ENCODE assay signal across 17 cellular contexts in the genomic region with DNA sequence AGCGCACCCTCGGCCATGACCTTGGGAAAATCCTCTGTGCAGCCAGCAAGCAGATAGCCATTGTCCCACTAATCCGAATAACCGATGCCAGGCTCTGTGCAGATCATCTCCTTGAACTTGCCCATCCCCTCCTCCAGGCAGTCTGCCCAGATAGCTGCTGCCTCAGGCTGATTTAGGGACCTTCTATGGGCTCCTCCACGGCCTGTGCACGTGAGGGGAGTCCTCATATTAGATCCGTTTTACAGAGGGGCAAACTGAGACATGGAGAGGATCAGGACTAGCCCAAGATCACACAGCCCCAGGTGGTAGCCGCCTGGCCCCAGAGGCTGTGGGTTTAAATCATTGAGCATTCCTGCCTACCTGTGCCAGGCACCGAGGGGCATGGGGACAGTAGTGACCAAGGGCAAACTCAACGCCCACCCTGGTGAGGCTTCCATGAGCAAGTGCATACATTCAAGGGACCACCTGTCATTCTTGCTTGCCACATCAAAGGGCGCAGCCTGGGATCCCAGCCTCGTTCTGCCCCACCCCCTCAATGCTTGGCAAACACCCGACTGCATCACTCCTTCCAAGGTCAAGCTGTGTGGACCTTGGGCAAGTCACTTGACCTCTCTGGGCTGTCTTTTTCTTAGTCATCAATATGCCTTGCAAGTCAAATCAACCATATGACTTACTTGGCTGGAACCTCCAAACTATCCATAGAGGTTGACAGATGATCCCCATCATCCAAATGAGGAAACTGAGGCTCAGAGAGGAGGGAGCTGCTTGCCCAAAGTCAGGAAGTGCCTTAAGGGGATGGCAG.
DNase-seq lines count a peak whose midpoint lies in the region; TF ChIP-seq lines count a peak whose summit lies in the region.
"Had no signal": no experiment of that assay in that cellular context is flagged by ENCODE, and none has a peak within 500 bp of the region (broad histone marks: within the 10 kb centered on the region; RNA-seq: fewer than 3 reads in every experiment).

No MANE protein-coding gene starts in this region.

- no peak overlapping the region for H2AFZ ChIP-seq in Loucy (ENCODE audit: low read length)

- H3K9me3 Mint-ChIP-seq in endodermal cell (peaks cover 11% of the 10 kb centered on the region), mesothelial cell of epicardium (peaks cover 7% of the 10 kb centered on the region)

- H3K4me3 Mint-ChIP-seq in endodermal cell (no peak overlapping the region), mesothelial cell of epicardium (no peak overlapping the region)
- H3K4me3 Mint-ChIP-seq: activated CD4-positive, alpha-beta T cell treated with anti-CD3 and anti-CD28 coated beads for 36 hours; activated T-helper 1 cell treated with anti-CD3 and anti-CD28 coated beads, Interleukin-12 subunit alpha, Interleukin-12 subunit beta, Interleukin-2, Interleukin-4 antibody, amounts not matched to agents 30 ng/mL and 10 ng/mL and 1 ng/mL, durations not matched to agents 14 hours and 24 hours and 36 hours; central memory CD8-positive, alpha-beta T cell; memory B cell had no signal

- no peak for TF ChIP-seq CTCF in Loucy (conservative IDR thresholded peaks at IDR 0.05; ENCODE audit: low read length)
- no peak for TF ChIP-seq CTCF in endodermal cell (conservative IDR thresholded peaks at IDR 0.05)
- TF ChIP-seq CTCF in mesothelial cell of epicardium (IDR thresholded peaks at IDR 0.05; ENCODE audit: unreplicated experiment): no peak

- no peaks in the 10 kb centered on the region for H3K79me2 ChIP-seq in Loucy (ENCODE audit: insufficient read depth, low read length)

- H3F3A ChIP-seq in Loucy (ENCODE audit: low read depth): no peaks in the 10 kb centered on the region; the same call in 1 of the 2 replicates

- H3K4me2 ChIP-seq in BLaER1 (peak overlapping the region; percentile 82), Loucy (ENCODE audit: low read depth, low read length, poor library complexity, severe bottlenecking) (peak overlapping the region; percentile 86)
- H3K4me2 ChIP-seq: SK-N-SH had no signal

- no peaks in the 10 kb centered on the region for H4K20me1 ChIP-seq in BLaER1
- H4K20me1 ChIP-seq in Loucy (ENCODE audit: insufficient read depth, low read length, poor library complexity, severe bottlenecking): no peaks in the 10 kb centered on the region

- H3K27ac ChIP-seq in BLaER1: peak overlapping the region; percentile 94
- H3K27ac ChIP-seq in endodermal cell (ENCODE audit: low read depth, low read length): peak overlapping the region; percentile 97
- H3K27ac ChIP-seq: HL-60, uterus had no signal

- H3K36me3 ChIP-seq in BLaER1 (no peaks in the 10 kb centered on the region), Loucy (ENCODE audit: insufficient read depth, low read length) (no peaks in the 10 kb centered on the region), endodermal cell (ENCODE audit: control insufficient read depth, insufficient read depth, low read length) (no peaks in the 10 kb centered on the region)
- H3K36me3 ChIP-seq: uterus had no signal

- H3K27me3 ChIP-seq in BLaER1: no peaks in the 10 kb centered on the region
- H3K27me3 ChIP-seq in Loucy (ENCODE audit: insufficient read depth, low read length, poor library complexity, severe bottlenecking): no peaks in the 10 kb centered on the region
- no peaks in the 10 kb centered on the region for H3K27me3 ChIP-seq in endodermal cell (ENCODE audit: control insufficient read depth, insufficient read depth, low read length, poor library complexity, severe bottlenecking)
- H3K27me3 ChIP-seq: uterus had no signal

- H3K4me1 ChIP-seq in BLaER1 (peaks cover 72% of the 10 kb centered on the region), Loucy (ENCODE audit: insufficient read depth, low read length, poor library complexity, severe bottlenecking) (peaks cover 42% of the 10 kb centered on the region), endodermal cell (ENCODE audit: control insufficient read depth, insufficient read depth, low read length) (peaks cover 13% of the 10 kb centered on the region)

- H3K9me2 ChIP-seq in Loucy (replicated peaks; ENCODE audit: low read depth, low read length): no peaks in the 10 kb centered on the region
- H3K9me2 ChIP-seq: SK-N-SH had no signal

- H3K27me3 Mint-ChIP-seq in endodermal cell (ENCODE audit: insufficient read depth) (no peaks in the 10 kb centered on the region), mesothelial cell of epicardium (ENCODE audit: low read depth) (no peaks in the 10 kb centered on the region)

- H3K9ac ChIP-seq in BLaER1 (peak overlapping the region; percentile 75; the same call in 1 of the 2 replicates), Loucy (ENCODE audit: low read depth, low read length, poor library complexity, severe bottlenecking) (peak overlapping the region; percentile 81), endodermal cell (ENCODE audit: extremely low read depth, low read length, poor library complexity, severe bottlenecking) (peak overlapping the region; percentile 91)
- H3K9ac ChIP-seq: SK-N-SH had no signal

- H3K27ac Mint-ChIP-seq in endodermal cell (peak overlapping the region; percentile 85), mesothelial cell of epicardium (peak overlapping the region; percentile 67)
- H3K27ac Mint-ChIP-seq: activated CD4-positive, alpha-beta T cell treated with anti-CD3 and anti-CD28 coated beads for 36 hours; activated T-helper 1 cell treated with anti-CD3 and anti-CD28 coated beads, Interleukin-12 subunit alpha, Interleukin-12 subunit beta, Interleukin-2, Interleukin-4 antibody, amounts not matched to agents 30 ng/mL and 10 ng/mL and 1 ng/mL, durations not matched to agents 14 hours and 24 hours and 36 hours; memory B cell had no signal

- H3K4me3 ChIP-seq in BLaER1 (no peak overlapping the region), Loucy (ENCODE audit: low read length, poor library complexity, severe bottlenecking) (peak overlapping the region; percentile 68), endodermal cell (ENCODE audit: low read length) (no peak overlapping the region)
- H3K4me3 ChIP-seq: uterus had no signal

- DNase-seq in endodermal cell (peak; percentile 65), mesothelial cell of epicardium (ENCODE audit: low spot score in 2 of 2, unreplicated experiment in 2 of 2) (no peak), NCI-H345 (lab: John Stamatoyannopoulos, UW) (no peak), SW 1271 (lab: John Stamatoyannopoulos, UW) (no peak), DMS153 treated with DMSO at 0.1 percent for 48 hours (lab: John Stamatoyannopoulos, UW; ENCODE audit: unreplicated experiment) (no peak)
- no peak for DNase-seq in stimulated activated CD4-positive, alpha-beta T cell treated with anti-CD3 and anti-CD28 coated beads, Interleukin-15, amount 100 ng/mL, for 24 hours
- DNase-seq: activated CD4-positive, alpha-beta T cell treated with anti-CD3 and anti-CD28 coated beads for 36 hours; NCI-H1105; NCI-H748 treated with DMSO at 0.1 percent for 48 hours; SK-N-SH had no signal

- H3K4me1 Mint-ChIP-seq in endodermal cell (peaks cover 26% of the 10 kb centered on the region), mesothelial cell of epicardium (peaks cover 53% of the 10 kb centered on the region)
- H3K4me1 Mint-ChIP-seq: activated CD4-positive, alpha-beta T cell treated with anti-CD3 and anti-CD28 coated beads for 36 hours; central memory CD8-positive, alpha-beta T cell had no signal

- peaks cover 5% of the 10 kb centered on the region; the same call in 1 of the 2 replicates for H3K9me3 ChIP-seq in BLaER1
- no peaks in the 10 kb centered on the region for H3K9me3 ChIP-seq in Loucy (ENCODE audit: insufficient read depth, low read depth, low read length)
- H3K9me3 ChIP-seq in endodermal cell (ENCODE audit: control insufficient read depth, low read length): peaks cover 5% of the 10 kb centered on the region
- H3K9me3 ChIP-seq: uterus had no signal

- H3K36me3 Mint-ChIP-seq in endodermal cell (ENCODE audit: low read depth) (peaks cover 2% of the 10 kb centered on the region), mesothelial cell of epicardium (peaks cover 5% of the 10 kb centered on the region)

- WGBS in endodermal cell (ENCODE audit: insufficient coverage in 1 of 2, insufficient read length in 1 of 2), 2 experiments: 75 to 81% methylated on average over 9 to 13 of the region's 13 CpGs
